ENCODE assay signal across 7 cellular contexts in the genomic region with DNA sequence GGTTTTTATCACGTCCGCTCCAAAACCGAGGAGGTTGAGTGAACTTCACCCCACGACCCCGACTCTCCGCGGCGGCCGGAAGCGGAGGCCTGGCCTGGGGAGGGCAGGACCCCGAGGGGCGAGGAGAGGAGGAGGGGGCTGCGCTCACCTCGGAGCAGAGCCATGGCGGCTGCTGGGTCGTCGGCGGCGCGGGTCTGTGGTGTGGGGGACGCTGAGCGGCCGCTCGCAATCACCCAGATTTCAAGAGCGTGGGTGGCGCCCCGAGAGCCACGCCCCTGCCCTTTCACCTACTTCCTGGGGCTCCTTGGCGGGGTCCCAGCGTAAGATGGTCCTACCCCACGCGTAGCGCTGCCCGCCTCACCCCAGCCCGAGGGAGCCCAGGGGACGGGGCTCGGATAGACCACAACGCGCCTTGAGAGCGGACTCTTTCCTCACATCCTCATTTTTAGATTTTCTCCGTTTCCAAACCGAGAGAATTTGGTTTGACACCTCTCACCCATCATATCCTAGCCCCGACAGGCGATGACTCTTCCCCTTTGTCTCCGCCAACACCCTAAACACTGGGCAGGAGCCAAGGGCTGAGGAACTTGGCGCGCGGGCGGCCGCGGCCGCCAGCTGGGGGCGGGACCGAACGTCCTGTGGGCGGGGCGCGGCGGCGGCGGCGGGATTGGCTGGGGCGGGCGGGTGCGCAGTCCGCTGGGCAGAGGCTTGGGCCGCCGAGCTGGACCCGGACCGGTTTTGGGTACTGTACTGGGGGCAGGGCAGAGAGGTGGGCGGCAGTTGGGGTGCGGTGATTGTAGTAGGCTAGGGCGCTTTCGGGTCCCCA. TPM values are rescaled to one million over a fixed set of nuclear protein-coding genes. Genes with fewer than 3 reads are reported as not detected.
A peak's percentile ranks its signal among the peaks of the same experiment; 100 is the strongest.
DNase-seq lines count a peak whose midpoint lies in the region; ATAC-seq lines count a peak whose summit lies in the region.

A gene with protein sequence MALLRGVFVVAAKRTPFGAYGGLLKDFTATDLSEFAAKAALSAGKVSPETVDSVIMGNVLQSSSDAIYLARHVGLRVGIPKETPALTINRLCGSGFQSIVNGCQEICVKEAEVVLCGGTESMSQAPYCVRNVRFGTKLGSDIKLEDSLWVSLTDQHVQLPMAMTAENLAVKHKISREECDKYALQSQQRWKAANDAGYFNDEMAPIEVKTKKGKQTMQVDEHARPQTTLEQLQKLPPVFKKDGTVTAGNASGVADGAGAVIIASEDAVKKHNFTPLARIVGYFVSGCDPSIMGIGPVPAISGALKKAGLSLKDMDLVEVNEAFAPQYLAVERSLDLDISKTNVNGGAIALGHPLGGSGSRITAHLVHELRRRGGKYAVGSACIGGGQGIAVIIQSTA (minus strand): TSS at position 213 of the 826 bp plus-strand sequence. CDS start 49 bp downstream, at position 164.

- peak within 1 kb of the TSS; percentile 98 for H3K27ac ChIP-seq in right cardiac atrium (ENCODE audit: low read length)

- intact Hi-C loops in T-helper 2 cell treated with Interferon-gamma antibody and Interleukin-4, amounts not matched to agents 100 ng/mL and 5 ng/mL, for 36 hours (cut with micrococcal nuclease) = loop anchor here (1.0 to 10.0 kb wide), 10 partner anchors 25 to 981 kb away; a partner anchor contains a TSS
- intact Hi-C loops in right cardiac atrium (cut with DNase I) = no loop called here

- no peaks in the 10 kb centered on the region for H3K27me3 ChIP-seq in right cardiac atrium (ENCODE audit: control insufficient read depth, insufficient read depth)

- ATAC-seq in GM18499 (IDR thresholded peaks at IDR 0.05; ENCODE audit: insufficient read depth, unreplicated experiment) (peak; percentile 72), HG02870 (IDR thresholded peaks at IDR 0.05; ENCODE audit: unreplicated experiment) (peak; percentile 68), right cardiac atrium (peak; percentile 97)

- H3K9me3 ChIP-seq in right cardiac atrium (ENCODE audit: control insufficient read depth, low read length) = no peaks in the 10 kb centered on the region

- WGBS in right cardiac atrium = under 1% methylated on average over 74 of the region's 74 CpGs

- peak; percentile 92 for DNase-seq in NCI-H146 (lab: John Stamatoyannopoulos, UW)
- peak in 57 of 58 donors; percentile 31 to 91 (median 81) for DNase-seq in anterior cingulate cortex (lab: John Stamatoyannopoulos, UW)
- peak; percentile 90 to 95 (median 95) for DNase-seq in right cardiac atrium
- DNase-seq in renal cortical epithelial cell (ENCODE audit: low read depth) = peak; percentile 62

- H3K4me3 ChIP-seq in right cardiac atrium (ENCODE audit: low read length) = peak within 1 kb of the TSS; percentile 76

- H3K4me1 ChIP-seq in right cardiac atrium (ENCODE audit: control insufficient read depth, insufficient read depth, low read length) = peaks cover 2% of the 10 kb centered on the region

RNA-seq across cellular contexts. Expression of the gene that starts here (rescaled TPM):
- 110 TPM in 2 replicates for total RNA-seq in T-helper 2 cell treated with Interferon-gamma antibody and Interleukin-4, amounts not matched to agents 100 ng/mL and 5 ng/mL, for 36 hours
- total RNA-seq in right cardiac atrium = 100 to 1,000 TPM in 3 of 4 donors, 10 to 100 TPM in 1; 95.8 to 145 (median 123) TPM
- polyA plus RNA-seq in right cardiac atrium = 146 TPM
- 66.0 and 110 TPM in 2 replicates for total RNA-seq in renal cortical epithelial cell

Comparison
In these comparisons a context has a peak if more than half of its experiments do, and no peak if none do; other contexts are left out.
1. Peak in every context shown above with its lines: DNase-seq, ATAC-seq, H3K4me3 ChIP-seq and H3K27ac ChIP-seq.